In the genomic region with DNA sequence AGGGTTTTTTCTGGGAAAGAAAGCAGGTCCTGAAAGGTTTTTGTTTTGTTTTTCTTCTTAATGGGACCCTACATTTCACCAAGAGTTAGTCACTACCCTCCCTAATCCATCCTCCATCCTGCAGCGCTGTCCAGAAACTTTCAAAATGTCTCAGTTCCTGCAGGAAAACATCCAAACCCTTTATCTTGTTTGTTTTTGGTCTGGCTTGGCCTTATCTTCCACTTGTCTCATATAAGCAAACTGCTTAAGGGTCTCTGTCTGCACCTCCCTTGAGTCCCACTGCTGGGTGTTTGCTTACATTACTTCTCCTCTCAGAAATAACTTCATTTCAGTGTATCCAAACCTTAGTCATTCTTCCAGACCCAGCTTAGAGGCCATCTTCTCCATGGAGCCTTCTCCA, we compare ENCODE assay signal across 13 cellular contexts. TPM values are rescaled to one million over a fixed set of nuclear protein-coding genes. Genes with fewer than 3 reads are reported as not detected.
DNase-seq lines count a peak whose midpoint lies in the region; ATAC-seq, FAIRE-seq and TF ChIP-seq lines count a peak whose summit lies in the region.
"Had no signal": no experiment of that assay in that cellular context is flagged by ENCODE, and none has a peak within 500 bp of the region (broad histone marks: within the 10 kb centered on the region; RNA-seq: fewer than 3 reads in every experiment).

No MANE protein-coding gene starts in this region.

- H3K9me3 ChIP-seq in MG63 = no peaks in the 10 kb centered on the region
- H3K9me3 ChIP-seq in endothelial cell of umbilical vein (replicated peaks; ENCODE audit: control insufficient read depth, insufficient read depth, low read length) = no peaks in the 10 kb centered on the region
- no peaks in the 10 kb centered on the region for H3K9me3 ChIP-seq in osteoblast (ENCODE audit: low read depth, low read length)
- no peaks in the 10 kb centered on the region for H3K9me3 ChIP-seq in HAP-1

- peaks cover 64% of the 10 kb centered on the region for H3K4me1 ChIP-seq in ACC112 (ENCODE audit: control insufficient read depth, insufficient read depth, low read length, unreplicated experiment)
- peaks cover 60% of the 10 kb centered on the region for H3K4me1 ChIP-seq in endothelial cell of umbilical vein (ENCODE audit: control insufficient read depth, extremely low read depth, insufficient read depth, low read length)
- peaks cover 60% of the 10 kb centered on the region for H3K4me1 ChIP-seq in osteoblast (ENCODE audit: insufficient read depth, low read length)
- peaks cover 13% of the 10 kb centered on the region for H3K4me1 ChIP-seq in HAP-1

- FAIRE-seq in endothelial cell of umbilical vein (lab: Jason Lieb, UNC) = peak; percentile 73

- H3K9ac ChIP-seq in endothelial cell of umbilical vein (replicated peaks; ENCODE audit: extremely low read depth, insufficient read depth, low read length) = no peak overlapping the region

- TF ChIP-seq POLR2A in endothelial cell of umbilical vein (IDR thresholded peaks at IDR 0.05; ENCODE audit: low read depth, low read length) = no peak

- no TSS peak for BruUV-seq in endothelial cell of umbilical vein (replicated peaks; lab: Mats Ljungman, UMichigan)

- dilution Hi-C loops in endothelial cell of umbilical vein (cut with MboI; ENCODE audit: extremely low pct_ligation_motif_present, low sequenced_read_pairs) = no loop called here

- in situ Hi-C loops in HAP-1 (cut with MboI; ENCODE audit: low sequenced_read_pairs) = loop anchor here (5.0 to 25.0 kb wide), 2 partner anchors 180 to 325 kb away; no protein-coding TSS in a partner anchor

- H3K4me3 ChIP-seq in ACC112 (ENCODE audit: low read depth, low read length) = no peak overlapping the region
- H3K4me3 ChIP-seq in MG63 = no peak overlapping the region
- no peak overlapping the region for H3K4me3 ChIP-seq in endothelial cell of umbilical vein (replicated peaks in 1 of 3; ENCODE audit: insufficient read depth in 1 of 3, low read depth in 1 of 3, low read length in 3 of 3)
- H3K4me3 ChIP-seq in osteoblast (ENCODE audit: insufficient read depth, low read length) = no peak overlapping the region
- no peak overlapping the region for H3K4me3 ChIP-seq in HAP-1

- intact Hi-C loops in endothelial cell of umbilical vein (cut with micrococcal nuclease) (loop anchor here (5.0 kb wide), 1 partner anchor 135 kb away; a partner anchor contains a TSS), sciatic nerve (cut with DNase I) (no loop called here)

- H2AFZ ChIP-seq in ACC112 (ENCODE audit: low read length, unreplicated experiment) = peak overlapping the region; percentile 70
- H2AFZ ChIP-seq in endothelial cell of umbilical vein (ENCODE audit: low read depth, low read length) = peak overlapping the region; percentile 49
- no peak overlapping the region for H2AFZ ChIP-seq in osteoblast (ENCODE audit: low read length)

- H3K27me3 ChIP-seq in ACC112 (ENCODE audit: insufficient read depth, low read length) = no peaks in the 10 kb centered on the region
- no peaks in the 10 kb centered on the region for H3K27me3 ChIP-seq in MG63
- no peaks in the 10 kb centered on the region for H3K27me3 ChIP-seq in endothelial cell of umbilical vein (ENCODE audit: control insufficient read depth in 2 of 2, insufficient read depth in 2 of 2, low read length in 2 of 2)
- H3K27me3 ChIP-seq in osteoblast (ENCODE audit: insufficient read depth, low read length) = no peaks in the 10 kb centered on the region
- H3K27me3 ChIP-seq in HAP-1 (ENCODE audit: low read depth) = peaks cover 9% of the 10 kb centered on the region

- no peak for ATAC-seq in sciatic nerve
- ATAC-seq: activated CD4-positive, CD25-positive, alpha-beta regulatory T cell treated with anti-CD3 and anti-CD28 coated beads, Interleukin-2, amount 50 U/mL, for 24 hours had no signal

- POLR2A ChIA-PET in endothelial cell of umbilical vein (lab: Charles Lee) = no interaction called here

- CTCF ChIA-PET in endothelial cell of umbilical vein (lab: Charles Lee) = interaction anchor here (0.6 to 3.9 kb wide), 14 partner anchors 9 to 318 kb away, joined by 3 to 38 read pairs (median 3); a partner anchor contains a TSS

- peak; percentile 69 for DNase-seq in MG63
- DNase-seq in endothelial cell of umbilical vein (ENCODE audit: low read depth, low spot score) = no peak
- DNase-seq in osteoblast (ENCODE audit: insufficient read length, low spot score, missing footprints) = no peak
- DNase-seq in NCI-H1105 treated with DMSO at 0.1 percent for 48 hours (lab: John Stamatoyannopoulos, UW) = no peak
- no peak for DNase-seq in HAP-1 (ENCODE audit: low spot score in 2 of 2)
- DNase-seq in NCI-H2196 treated with DMSO at 0.1 percent for 48 hours (lab: John Stamatoyannopoulos, UW; ENCODE audit: unreplicated experiment) = no peak
- no peak for DNase-seq in sciatic nerve (ENCODE audit: low spot score)
- DNase-seq: amygdala, C1 segment of cervical spinal cord, NCI-H2029, retina had no signal

- TF ChIP-seq CTCF in endothelial cell of umbilical vein (IDR thresholded peaks at IDR 0.05; ENCODE audit: extremely low read depth in 1 of 2, insufficient read depth in 1 of 2, low read depth in 1 of 2, low read length in 2 of 2) = no peak
- TF ChIP-seq CTCF in osteoblast (IDR thresholded peaks at IDR 0.05; ENCODE audit: extremely low read depth, low read depth, low read length) = no peak

- H4K20me1 ChIP-seq in endothelial cell of umbilical vein (replicated peaks; ENCODE audit: control insufficient read depth, extremely low read depth, insufficient read depth, low read length) (no peaks in the 10 kb centered on the region), osteoblast (ENCODE audit: insufficient read depth, low read length) (no peaks in the 10 kb centered on the region)

- peak overlapping the region; percentile 85 for H3K27ac ChIP-seq in ACC112 (ENCODE audit: low read depth, low read length)
- H3K27ac ChIP-seq in endothelial cell of umbilical vein (ENCODE audit: insufficient read depth, low read depth, low read length) = peak overlapping the region; percentile 19
- peak overlapping the region; percentile 86 for H3K27ac ChIP-seq in osteoblast (ENCODE audit: low read depth, low read length)

- H3K36me3 ChIP-seq in ACC112 (ENCODE audit: insufficient read depth, low read length) = no peaks in the 10 kb centered on the region
- H3K36me3 ChIP-seq in MG63 = no peaks in the 10 kb centered on the region
- H3K36me3 ChIP-seq in endothelial cell of umbilical vein (ENCODE audit: control insufficient read depth in 2 of 2, extremely low read depth in 1 of 2, insufficient read depth in 2 of 2, low read length in 2 of 2) = no peaks in the 10 kb centered on the region
- H3K36me3 ChIP-seq in osteoblast (ENCODE audit: insufficient read depth, low read length) = no peaks in the 10 kb centered on the region
- H3K36me3 ChIP-seq in HAP-1 (replicated peaks) = 0 out of 2 replicates have a peak, but pooled peaks cover 2% of the 10 kb centered on the region

- no peaks in the 10 kb centered on the region for H3K9me1 ChIP-seq in endothelial cell of umbilical vein (replicated peaks; ENCODE audit: control insufficient read depth, extremely low read depth, insufficient read depth, low read length)

- no peak overlapping the region for H3K4me2 ChIP-seq in endothelial cell of umbilical vein (ENCODE audit: insufficient read depth, low read length)
- H3K4me2 ChIP-seq in osteoblast (ENCODE audit: insufficient read depth, low read length) = peak overlapping the region; percentile 43

- H3K79me2 ChIP-seq in ACC112 (ENCODE audit: control insufficient read depth, insufficient read depth, low read length, unreplicated experiment) (no peaks in the 10 kb centered on the region), endothelial cell of umbilical vein (ENCODE audit: control insufficient read depth, insufficient read depth, low read length) (no peaks in the 10 kb centered on the region), osteoblast (ENCODE audit: insufficient read depth, low read length) (no peaks in the 10 kb centered on the region)

TF ChIP-seq in endothelial cell of umbilical vein, 7 proteins besides CTCF, POLR2A, EP300 and RAD21:
- TF ChIP-seq EZH2 (IDR thresholded peaks at IDR 0.05; ENCODE audit: borderline replicate concordance, low read depth, low read length, severe bottlenecking) (no peak), GATA2 (IDR thresholded peaks at IDR 0.05; ENCODE audit: insufficient read depth, insufficient read length, low read depth, low read length) (peak; percentile 89), MYC (IDR thresholded peaks at IDR 0.05; ENCODE audit: low read depth, low read length) (no peak), JUN (IDR thresholded peaks at IDR 0.05; ENCODE audit: borderline replicate concordance, insufficient read depth, insufficient read length, low read depth) (no peak), POLR2AphosphoS5 (IDR thresholded peaks at IDR 0.05; ENCODE audit: insufficient read depth, low read depth, low read length) (peak; percentile 29), FOS (IDR thresholded peaks at IDR 0.05; ENCODE audit: borderline replicate concordance, insufficient read depth, low read length) (peak; percentile 28)
- TF ChIP-seq, protein P1, sequence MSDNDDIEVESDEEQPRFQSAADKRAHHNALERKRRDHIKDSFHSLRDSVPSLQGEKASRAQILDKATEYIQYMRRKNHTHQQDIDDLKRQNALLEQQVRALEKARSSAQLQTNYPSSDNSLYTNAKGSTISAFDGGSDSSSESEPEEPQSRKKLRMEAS (IDR thresholded peaks at IDR 0.05; ENCODE audit: insufficient read depth, insufficient read length) = no peak
TF ChIP-seq in endothelial cell of umbilical vein: peak in this region for 3.

RNA-seq across cellular contexts. Expression of a gene that starts 11.0 kb away (rescaled TPM):
- total RNA-seq in MG63 (2014; rRNA removed; shearing (Covaris generic); ENCODE audit: low replicate concordance) = 0.67 and 0.79 TPM in 2 replicates
- total RNA-seq in endothelial cell of umbilical vein (1.4 and 2.0 TPM in 2 replicates), osteoblast (0.88 and 1.8 TPM in 2 replicates), sciatic nerve (8.0 TPM)
- 2.6 and 2.8 TPM in 2 replicates for polyA plus RNA-seq in endothelial cell of umbilical vein
- polyA plus RNA-seq in endothelial cell of umbilical vein (2011; cell fraction: cytosol; rRNA removed) = 1.3 and 2.2 TPM in 2 replicates
- polyA plus RNA-seq in endothelial cell of umbilical vein (2011; cell fraction: nucleus; rRNA removed) = 9.0 and 10.0 TPM in 2 replicates
- 3.1 and 6.9 TPM in 2 replicates for polyA plus RNA-seq in endothelial cell of umbilical vein (2012)
- 2.3 and 2.6 TPM in 2 replicates for polyA minus RNA-seq in endothelial cell of umbilical vein
- polyA minus RNA-seq in endothelial cell of umbilical vein (2011; cell fraction: cytosol; rRNA and poly(A)+ RNA removed) = 0.31 TPM
- polyA minus RNA-seq in endothelial cell of umbilical vein (2011; cell fraction: nucleus; rRNA and poly(A)+ RNA removed) = 3.0 TPM in 2 replicates

Comparison
In these comparisons a context has a peak if more than half of its experiments do, and no peak if none do; other contexts are left out.
1. H3K27ac ChIP-seq: peak in every context shown above with its lines; median percentile 86 in osteoblast; 85 in ACC112; 19 in endothelial cell of umbilical vein.